Comparison of ENCODE assay signal across 22 cellular contexts in the genomic region with DNA sequence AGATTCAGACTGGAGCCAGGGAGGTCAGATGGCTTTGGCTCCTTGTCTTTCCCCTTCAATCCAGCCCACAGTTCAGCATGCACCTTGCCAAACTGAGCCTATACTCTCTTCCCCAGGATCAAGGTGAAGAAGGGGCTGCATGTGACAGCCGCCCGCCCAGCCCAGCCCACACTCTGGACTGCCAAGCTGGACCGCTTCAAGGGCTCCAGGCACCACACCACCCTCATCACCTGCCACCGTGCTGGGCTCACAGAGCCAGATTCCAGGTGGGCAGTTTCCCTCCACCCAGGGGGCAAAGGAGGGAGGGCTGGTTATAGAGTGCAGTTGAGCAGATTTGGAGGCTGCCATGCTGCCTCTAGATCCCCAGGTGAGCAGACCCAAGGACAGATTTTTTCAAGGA. TPM values are rescaled to one million over a fixed set of nuclear protein-coding genes. Genes with fewer than 3 reads are reported as not detected.
DNase-seq lines count a peak whose midpoint lies in the region; ATAC-seq and TF ChIP-seq lines count a peak whose summit lies in the region.
"Had no signal": no experiment of that assay in that cellular context is flagged by ENCODE, and none has a peak within 500 bp of the region (broad histone marks: within the 10 kb centered on the region; RNA-seq: fewer than 3 reads in every experiment).

No MANE protein-coding gene starts in this region.

- ATAC-seq in Right ventricle myocardium inferior (no peak), heart right ventricle (no peak), upper lobe of right lung (no peak), HG03175 (IDR thresholded peaks at IDR 0.05; ENCODE audit: unreplicated experiment) (no peak), HG03095 (IDR thresholded peaks at IDR 0.05; ENCODE audit: unreplicated experiment) (no peak)
- ATAC-seq: A549, GM23338, HCT116 had no signal

- H3K27ac ChIP-seq in heart right ventricle (no peak overlapping the region), Peyer's patch (no peak overlapping the region), upper lobe of right lung (no peak overlapping the region)
- H3K27ac ChIP-seq: A549 had no signal

- H3K4me3 ChIP-seq in heart right ventricle (no peak overlapping the region), Peyer's patch (no peak overlapping the region), upper lobe of right lung (no peak overlapping the region)
- H3K4me3 ChIP-seq: A549, GM23338 had no signal

- intact Hi-C loops in Right ventricle myocardium inferior (cut with DNase I): no loop called here
- intact Hi-C loops in heart right ventricle (cut with DNase I): no loop called here
- intact Hi-C loops in posterior vena cava (cut with DNase I): no loop called here
- intact Hi-C loops in upper lobe of right lung (cut with DNase I): no loop called here

- H3K27me3 ChIP-seq in heart right ventricle (peaks cover 0 to 24% (median 4%) of the 10 kb centered on the region in 7 donors), Peyer's patch (no peaks in the 10 kb centered on the region), upper lobe of right lung (peaks cover 3% of the 10 kb centered on the region)

- peaks cover 0 to 8% (median 6%) of the 10 kb centered on the region in 9 donors for H3K4me1 ChIP-seq in heart right ventricle
- peaks cover 0 to 10% (median 5%) of the 10 kb centered on the region in 4 donors for H3K4me1 ChIP-seq in Peyer's patch
- peaks cover under 1% of the 10 kb centered on the region for H3K4me1 ChIP-seq in upper lobe of right lung

- TF ChIP-seq CTCF in heart right ventricle (IDR thresholded peaks at IDR 0.05) (no peak), Peyer's patch (IDR thresholded peaks at IDR 0.05) (no peak), upper lobe of right lung (IDR thresholded peaks at IDR 0.05) (no peak)

- TF ChIP-seq POLR2A in Peyer's patch (IDR thresholded peaks at IDR 0.05): no peak

- DNase-seq in Right ventricle myocardium inferior (ENCODE audit: missing footprints) (peak; percentile 23), heart right ventricle (no peak), Peyer's patch (peak in 2 of 3 donors; percentile 21 to 27), posterior vena cava (ENCODE audit: low spot score) (peak; percentile 66), upper lobe of right lung (peak; percentile 57), NCI-H2081 (lab: John Stamatoyannopoulos, UW) (no peak)
- DNase-seq: 8988T; ACHN; AML-193; C1 segment of cervical spinal cord; Caco-2; CD4-positive, alpha-beta memory T cell; DMS153; DND-41; H9 had no signal

- peaks cover 0 to 25% (median 0%) of the 10 kb centered on the region in 9 donors for H3K36me3 ChIP-seq in heart right ventricle
- H3K36me3 ChIP-seq in Peyer's patch: no peaks in the 10 kb centered on the region
- no peaks in the 10 kb centered on the region for H3K36me3 ChIP-seq in upper lobe of right lung

- 91 to 99% methylated on average over 4 of the region's 4 CpGs for WGBS in heart right ventricle, 2 donors

- H3K9me3 ChIP-seq in heart right ventricle: no peaks in the 10 kb centered on the region
- no peaks in the 10 kb centered on the region for H3K9me3 ChIP-seq in Peyer's patch
- no peaks in the 10 kb centered on the region for H3K9me3 ChIP-seq in upper lobe of right lung
- H3K9me3 ChIP-seq: A549, Caco-2 had no signal

RNA-seq across cellular contexts. Expression of a gene that starts 6.1 kb away (rescaled TPM):
- total RNA-seq in Right ventricle myocardium inferior (6.3 TPM), heart right ventricle (10 to 100 TPM in 2 of 10 donors, 1 to 10 TPM in 8; 3.7 to 12.9 (median 6.5) TPM), Peyer's patch (10 to 100 TPM in 1 of 4 donors, 1 to 10 TPM in 3; 1.6 to 28.9 (median 4.0) TPM), posterior vena cava (1 to 10 TPM; 5.4 to 7.7 TPM), upper lobe of right lung (18.4 TPM)
- polyA plus RNA-seq in heart right ventricle: 10 to 100 TPM; 10.0 to 16.4 TPM
- polyA plus RNA-seq: CD4-positive, alpha-beta memory T cell had no signal

RNA-seq across cellular contexts. Expression of a gene that starts 16.4 kb away (rescaled TPM):
- total RNA-seq in Right ventricle myocardium inferior (97.5 TPM), heart right ventricle (100 to 1,000 TPM in 2 of 10 donors, 10 to 100 TPM in 8; 78.6 to 115 (median 92.7) TPM), Peyer's patch (10 to 100 TPM; 26.3 to 40.5 (median 36.6) TPM), posterior vena cava (100 to 1,000 TPM; 118 to 125 TPM), upper lobe of right lung (156 TPM)
- 100 to 1,000 TPM in 1 of 2 donors, 10 to 100 TPM in 1; 53.3 to 121 TPM for polyA plus RNA-seq in heart right ventricle

RNA-seq across cellular contexts. Expression of a gene that starts 21.6 kb away (rescaled TPM):
- total RNA-seq in Right ventricle myocardium inferior (20.8 TPM), heart right ventricle (10 to 100 TPM in 9 of 10 donors, 1 to 10 TPM in 1; 9.5 to 52.4 (median 18.5) TPM), Peyer's patch (10 to 100 TPM in 1 of 4 donors, 1 to 10 TPM in 3; 3.7 to 61.9 (median 8.8) TPM), posterior vena cava (10 to 100 TPM; 27.4 to 29.3 TPM), upper lobe of right lung (139 TPM)
- polyA plus RNA-seq in heart right ventricle: 10 to 100 TPM; 21.3 to 36.9 TPM
- polyA plus RNA-seq: A549 had no signal

RNA-seq across cellular contexts. Expression of a gene that starts 24.0 kb away (rescaled TPM):
- total RNA-seq in Right ventricle myocardium inferior: 41.1 TPM
- total RNA-seq in heart right ventricle: 10 to 100 TPM; 32.0 to 49.7 (median 39.4) TPM
- 10 to 100 TPM; 50.3 to 53.0 TPM for polyA plus RNA-seq in heart right ventricle
- 10 to 100 TPM; 36.1 to 53.4 (median 46.5) TPM for total RNA-seq in Peyer's patch
- total RNA-seq in posterior vena cava: 10 to 100 TPM; 47.6 to 50.9 TPM
- total RNA-seq in upper lobe of right lung: 59.8 TPM

RNA-seq across cellular contexts. Expression of a gene that starts 41.1 kb away (rescaled TPM):
- total RNA-seq in Right ventricle myocardium inferior: 0.22 TPM
- 1 to 10 TPM in 2 of 10 donors, under 1 TPM in 7, not detected in 1; 0.17 to 4.5 (median 0.46) TPM for total RNA-seq in heart right ventricle
- polyA plus RNA-seq in heart right ventricle: under 1 TPM; 0.07 to 0.12 TPM
- total RNA-seq in Peyer's patch: 10 to 100 TPM in 1 of 4 donors, 1 to 10 TPM in 3; 3.3 to 15.7 (median 4.7) TPM
- total RNA-seq in posterior vena cava: under 1 TPM; 0.43 to 0.93 TPM
- total RNA-seq in upper lobe of right lung: 3.9 TPM
- total RNA-seq: H4, H9 had no signal
- polyA plus RNA-seq: BJ, GM23338 had no signal

Comparison
In these comparisons a context has a peak if more than half of its experiments do, and no peak if none do; other contexts are left out.
1. DNase-seq: peak in Right ventricle myocardium inferior (single experiment), Peyer's patch (2 of 3), posterior vena cava (single experiment) and upper lobe of right lung (single experiment); none in heart right ventricle (0 of 2) and NCI-H2081 (0 of 2).